13 cellular contexts compared by ENCODE assay signal in genomic region chr1:206829875-206830274, GRCh38. TPM values are rescaled to one million over a fixed set of nuclear protein-coding genes. Genes with fewer than 3 reads are reported as not detected.
A peak's percentile ranks its signal among the peaks of the same experiment; 100 is the strongest.
DNase-seq lines count a peak whose midpoint lies in the region; ATAC-seq lines count a peak whose summit lies in the region.
"Had no signal": no experiment of that assay in that cellular context is flagged by ENCODE, and none has a peak within 500 bp of the region (broad histone marks: within the 10 kb centered on the region; RNA-seq: fewer than 3 reads in every experiment).

No MANE protein-coding gene starts in this region.

- DNase-seq in CD1c-positive myeloid dendritic cell (ENCODE audit: extremely low spot score) (peak; percentile 65), SKM-1 (lab: John Stamatoyannopoulos, UW; ENCODE audit: unreplicated experiment) (peak; percentile 87), germinal center (ENCODE audit: low spot score) (peak; percentile 19), NCI-H446 treated with DMSO at 0.1 percent for 48 hours (lab: John Stamatoyannopoulos, UW) (no peak), NCI-H1105 (lab: John Stamatoyannopoulos, UW) (no peak)
- DNase-seq in Jurkat, Clone E6-1 (ENCODE audit: low read depth, low spot score): peak; percentile 22
- no peak for DNase-seq in stimulated activated CD4-positive, alpha-beta T cell treated with anti-CD3 and anti-CD28 coated beads, Interleukin-2, amount 100 ng/mL, for 48 hours
- DNase-seq: activated CD8-positive, alpha-beta memory T cell treated with anti-CD3 and anti-CD28 coated beads, Interleukin-2, amount 50 U/mL, for 48 hours; kidney glomerular epithelial cell; NCI-H2081; NCI-H82; SHP77 treated with DMSO at 0.1 percent for 48 hours had no signal

- no peak for ATAC-seq in GM21423 (IDR thresholded peaks at IDR 0.05; ENCODE audit: unreplicated experiment)

- no peak overlapping the region for H3K4me3 ChIP-seq in Jurkat, Clone E6-1 (ENCODE audit: low read length)

RNA-seq across cellular contexts. Expression of gene IL20, which starts 35.5 kb away (rescaled TPM):
- polyA plus RNA-seq in Jurkat, Clone E6-1 (2012; ENCODE audit: insufficient read depth, insufficient read length): not detected

RNA-seq across cellular contexts. Expression of gene IL10, which starts 57.6 kb away (rescaled TPM):
- polyA plus RNA-seq in Jurkat, Clone E6-1 (2012; ENCODE audit: insufficient read depth, insufficient read length): 0.59 TPM

RNA-seq across cellular contexts. Expression of gene IL19, which starts 59.3 kb away (rescaled TPM):
- not detected for polyA plus RNA-seq in Jurkat, Clone E6-1 (2012; ENCODE audit: insufficient read depth, insufficient read length)

Comparison
In these comparisons a context has a peak if more than half of its experiments do, and no peak if none do; other contexts are left out.
1. DNase-seq: peak in CD1c-positive myeloid dendritic cell (single experiment), Jurkat, Clone E6-1 (single experiment), SKM-1 (single experiment) and germinal center (single experiment); none in NCI-H446 treated with DMSO at 0.1 percent for 48 hours (single experiment), stimulated activated CD4-positive, alpha-beta T cell treated with anti-CD3 and anti-CD28 coated beads, Interleukin-2, amount 100 ng/mL, for 48 hours (0 of 2) and NCI-H1105 (single experiment).